Comparison of ENCODE assay signal across 9 cellular contexts in the genomic region with DNA sequence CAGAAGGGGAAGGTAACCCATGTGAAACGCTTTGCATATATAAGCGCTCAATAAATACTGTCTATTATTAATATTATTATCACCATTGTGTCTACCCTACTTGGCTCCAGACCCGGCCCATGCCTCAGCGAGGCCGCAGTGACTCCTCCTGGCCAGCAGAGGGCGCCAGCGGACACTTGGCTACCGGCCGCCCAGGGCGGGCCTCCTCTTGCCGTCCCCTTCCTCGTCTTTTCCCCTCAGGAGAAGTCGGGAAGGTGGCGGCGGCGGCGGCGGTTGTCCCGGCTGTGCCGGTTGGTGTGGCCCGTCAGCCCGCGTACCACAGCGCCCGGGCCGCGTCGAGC. TPM values are rescaled to one million over a fixed set of nuclear protein-coding genes. Genes with fewer than 3 reads are reported as not detected.
DNase-seq lines count a peak whose midpoint lies in the region; ATAC-seq, FAIRE-seq and TF ChIP-seq lines count a peak whose summit lies in the region.
"Had no signal": no experiment of that assay in that cellular context is flagged by ENCODE, and none has a peak within 500 bp of the region (broad histone marks: within the 10 kb centered on the region; RNA-seq: fewer than 3 reads in every experiment).

A gene with protein sequence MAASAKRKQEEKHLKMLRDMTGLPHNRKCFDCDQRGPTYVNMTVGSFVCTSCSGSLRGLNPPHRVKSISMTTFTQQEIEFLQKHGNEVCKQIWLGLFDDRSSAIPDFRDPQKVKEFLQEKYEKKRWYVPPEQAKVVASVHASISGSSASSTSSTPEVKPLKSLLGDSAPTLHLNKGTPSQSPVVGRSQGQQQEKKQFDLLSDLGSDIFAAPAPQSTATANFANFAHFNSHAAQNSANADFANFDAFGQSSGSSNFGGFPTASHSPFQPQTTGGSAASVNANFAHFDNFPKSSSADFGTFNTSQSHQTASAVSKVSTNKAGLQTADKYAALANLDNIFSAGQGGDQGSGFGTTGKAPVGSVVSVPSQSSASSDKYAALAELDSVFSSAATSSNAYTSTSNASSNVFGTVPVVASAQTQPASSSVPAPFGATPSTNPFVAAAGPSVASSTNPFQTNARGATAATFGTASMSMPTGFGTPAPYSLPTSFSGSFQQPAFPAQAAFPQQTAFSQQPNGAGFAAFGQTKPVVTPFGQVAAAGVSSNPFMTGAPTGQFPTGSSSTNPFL (plus strand): TSS at position 233 of the 341 bp plus-strand sequence. CDS start 266 bp downstream, outside the sequence.

- intact Hi-C loops in kidney (cut with DNase I) = no loop called here

- peak; percentile 94 for DNase-seq in AG08396 (ENCODE audit: low spot score)
- peak; percentile 87 for DNase-seq in NCI-H2227 treated with DMSO at 0.1 percent for 48 hours (lab: John Stamatoyannopoulos, UW)
- peak; percentile 78 for DNase-seq in cerebellar cortex (ENCODE audit: low spot score)
- DNase-seq in kidney = peak; percentile 94
- peak; percentile 89 for DNase-seq in stimulated activated CD4-positive, alpha-beta T cell treated with anti-CD3 and anti-CD28 coated beads, Interleukin-15, amount 100 ng/mL, for 24 hours

- peak; percentile 99 for TF ChIP-seq CTCF in kidney (IDR thresholded peaks at IDR 0.05; ENCODE audit: borderline replicate concordance, extremely low read depth, insufficient read depth)

- H3K9me3 ChIP-seq in kidney (ENCODE audit: control insufficient read depth in 1 of 2, low read length in 2 of 2) = no peaks in the 10 kb centered on the region

- H3K36me3 ChIP-seq in kidney (ENCODE audit: control insufficient read depth in 1 of 2, insufficient read depth in 2 of 2, low read length in 2 of 2) = no peaks in the 10 kb centered on the region

- peak within 1 kb of the TSS; percentile 82 to 84 for H3K4me3 ChIP-seq in kidney (ENCODE audit: low read length in 2 of 2)

- peak within 1 kb of the TSS; percentile 73 to 83 for H3K27ac ChIP-seq in kidney (ENCODE audit: low read depth in 2 of 2, low read length in 2 of 2)

- H3K4me1 ChIP-seq in kidney (ENCODE audit: control insufficient read depth in 1 of 2, insufficient read depth in 1 of 2, low read depth in 1 of 2, low read length in 2 of 2) = peaks cover 9 to 12% of the 10 kb centered on the region in 2 donors

- ATAC-seq in GM18867 (IDR thresholded peaks at IDR 0.05; ENCODE audit: unreplicated experiment) (peak; percentile 90), HG03097 (IDR thresholded peaks at IDR 0.05; ENCODE audit: low FRiP score, unreplicated experiment) (peak; percentile 87)
- peak; percentile 89 to 92 for ATAC-seq in activated CD4-positive, CD25-positive, alpha-beta regulatory T cell treated with anti-CD3 and anti-CD28 coated beads, Interleukin-2, amount 50 U/mL, for 24 hours

- H3K9ac ChIP-seq in kidney (ENCODE audit: low read length in 2 of 2) = peak within 1 kb of the TSS in 1 of 2 donors; percentile 81

- no peak for FAIRE-seq in kidney (lab: Jason Lieb, UNC)
- FAIRE-seq: islet of Langerhans had no signal

RNA-seq across cellular contexts. Expression of the gene that starts here (rescaled TPM):
- 98.9 TPM for total RNA-seq in kidney
- polyA plus RNA-seq in kidney (ENCODE audit: insufficient read depth, low read depth, low replicate concordance) = 36.6 TPM

Comparison
In these comparisons a context has a peak if more than half of its experiments do, and no peak if none do; other contexts are left out.
1. Peak in every context shown above with its lines: DNase-seq, ATAC-seq, H3K4me3 ChIP-seq and H3K27ac ChIP-seq.